In the genomic region with DNA sequence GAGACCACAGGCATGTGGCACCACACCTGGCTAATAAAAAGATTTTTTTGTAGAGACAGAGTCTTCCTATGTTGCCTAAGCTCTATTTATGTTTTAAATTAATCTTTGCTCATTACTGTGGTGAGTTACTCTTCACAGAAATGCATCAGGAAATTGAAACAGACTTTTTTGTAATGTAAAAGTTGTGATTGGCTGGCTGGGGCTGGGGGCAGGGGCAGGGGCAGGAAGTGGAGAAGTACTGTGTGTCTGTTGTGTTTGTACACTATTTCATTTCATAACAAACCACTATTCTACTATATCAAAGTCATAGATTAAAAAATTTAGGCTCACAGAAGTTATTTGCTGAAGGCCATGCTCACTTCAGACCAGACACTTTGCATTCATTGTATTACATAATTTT, we compare ENCODE assay signal across 15 cellular contexts. TPM values are rescaled to one million over a fixed set of nuclear protein-coding genes. Genes with fewer than 3 reads are reported as not detected.
DNase-seq lines count a peak whose midpoint lies in the region; ATAC-seq and TF ChIP-seq lines count a peak whose summit lies in the region.
"Had no signal": no experiment of that assay in that cellular context is flagged by ENCODE, and none has a peak within 500 bp of the region (broad histone marks: within the 10 kb centered on the region; RNA-seq: fewer than 3 reads in every experiment).

No MANE protein-coding gene starts in this region.

- no peaks in the 10 kb centered on the region for H3K27me3 ChIP-seq in upper lobe of right lung
- no peaks in the 10 kb centered on the region for H3K27me3 ChIP-seq in esophagus squamous epithelium
- H3K27me3 ChIP-seq: dorsolateral prefrontal cortex had no signal

- no peaks in the 10 kb centered on the region for H4K20me1 ChIP-seq in OCI-LY7 (ENCODE audit: insufficient read depth, low read length)

- H3K4me3 Mint-ChIP-seq in activated naive CD8-positive, alpha-beta T cell treated with anti-CD3 and anti-CD28 coated beads for 36 hours = no peak overlapping the region
- H3K4me3 Mint-ChIP-seq: HFFc6 had no signal

- intact Hi-C loops in OCI-LY7 (cut with micrococcal nuclease; ENCODE audit: unreplicated experiment) (no loop called here), upper lobe of right lung (cut with DNase I) (loop anchor here (10.0 kb wide), 1 partner anchor 131 kb away; no protein-coding TSS in a partner anchor), esophagus squamous epithelium (cut with DNase I) (no loop called here)

- TF ChIP-seq POLR2A in esophagus squamous epithelium (IDR thresholded peaks at IDR 0.05) = no peak

- CTCF ChIA-PET in OCI-LY7 (lab: Charles Lee; ENCODE audit: unreplicated experiment) = no interaction called here

- H3K36me3 Mint-ChIP-seq in activated naive CD8-positive, alpha-beta T cell treated with anti-CD3 and anti-CD28 coated beads for 36 hours = peaks cover 2% of the 10 kb centered on the region

- TF ChIP-seq CTCF in OCI-LY7 (conservative IDR thresholded peaks at IDR 0.05; ENCODE audit: low read length) = no peak
- no peak for TF ChIP-seq CTCF in upper lobe of right lung (IDR thresholded peaks at IDR 0.05)
- TF ChIP-seq CTCF in esophagus squamous epithelium (IDR thresholded peaks at IDR 0.05) = no peak

- no peaks in the 10 kb centered on the region for H3K9me3 Mint-ChIP-seq in activated naive CD8-positive, alpha-beta T cell treated with anti-CD3 and anti-CD28 coated beads for 36 hours
- H3K9me3 Mint-ChIP-seq: HFFc6 had no signal

- H3K27ac Mint-ChIP-seq in activated naive CD8-positive, alpha-beta T cell treated with anti-CD3 and anti-CD28 coated beads for 36 hours = peak overlapping the region; percentile 18
- H3K27ac Mint-ChIP-seq: HFFc6 had no signal

- H2AFZ ChIP-seq in OCI-LY7 (ENCODE audit: low read length) = peak overlapping the region; percentile 98

- POLR2A ChIA-PET in OCI-LY7 (lab: Charles Lee) = interaction anchor here (0.5 to 1.3 kb wide), 5 partner anchors 12 to 291 kb away, joined by 3 to 4 read pairs (median 3); a partner anchor contains a TSS

- H3K4me3 ChIP-seq in OCI-LY7 (ENCODE audit: low read depth, low read length, poor library complexity, severe bottlenecking) (no peak overlapping the region), upper lobe of right lung (no peak overlapping the region), esophagus squamous epithelium (no peak overlapping the region)
- H3K4me3 ChIP-seq: dorsolateral prefrontal cortex had no signal

- H3K4me2 ChIP-seq in OCI-LY7 (ENCODE audit: low read length) = no peak overlapping the region; the same call in 1 of the 2 replicates

- no peak overlapping the region for H3K27ac ChIP-seq in OCI-LY7 (ENCODE audit: low read depth, low read length, poor library complexity, severe bottlenecking)
- peak overlapping the region; percentile 49 for H3K27ac ChIP-seq in upper lobe of right lung
- no peak overlapping the region for H3K27ac ChIP-seq in esophagus squamous epithelium
- H3K27ac ChIP-seq: dorsolateral prefrontal cortex had no signal

- H3K36me3 ChIP-seq in OCI-LY7 (ENCODE audit: insufficient read depth, low read length) (no peaks in the 10 kb centered on the region), upper lobe of right lung (no peaks in the 10 kb centered on the region), esophagus squamous epithelium (no peaks in the 10 kb centered on the region)

- no peaks in the 10 kb centered on the region for H3K79me2 ChIP-seq in OCI-LY7 (ENCODE audit: insufficient read depth, low read depth, low read length)

- no peaks in the 10 kb centered on the region for H3K27me3 Mint-ChIP-seq in activated naive CD8-positive, alpha-beta T cell treated with anti-CD3 and anti-CD28 coated beads for 36 hours

- H3K9me2 ChIP-seq in OCI-LY7 (ENCODE audit: insufficient read depth, low read length) = no peaks in the 10 kb centered on the region

- no TSS peak for BruUV-seq in OCI-LY7 (replicated peaks; lab: Mats Ljungman, UMichigan)

- H3K9me3 ChIP-seq in OCI-LY7 (ENCODE audit: low read length) (no peaks in the 10 kb centered on the region), upper lobe of right lung (no peaks in the 10 kb centered on the region), esophagus squamous epithelium (no peaks in the 10 kb centered on the region)

- H3K4me1 Mint-ChIP-seq in activated naive CD8-positive, alpha-beta T cell treated with anti-CD3 and anti-CD28 coated beads for 36 hours = peaks cover 6% of the 10 kb centered on the region

- ATAC-seq in upper lobe of right lung = no peak

- H3K4me1 ChIP-seq in OCI-LY7 (ENCODE audit: insufficient read depth, low read length, poor library complexity, severe bottlenecking) = peaks cover 13% of the 10 kb centered on the region
- H3K4me1 ChIP-seq in upper lobe of right lung = no peaks in the 10 kb centered on the region
- no peaks in the 10 kb centered on the region for H3K4me1 ChIP-seq in esophagus squamous epithelium

- peak; percentile 13 for DNase-seq in stimulated activated CD4-positive, alpha-beta T cell treated with anti-CD3 and anti-CD28 coated beads, Interleukin-2, amount 100 ng/mL, for 4 hours (ENCODE audit: low read depth)
- no peak for DNase-seq in stimulated activated CD4-positive, alpha-beta T cell treated with anti-CD3 and anti-CD28 coated beads, Interleukin-4, amount 100 ng/mL, for 24 hours
- DNase-seq in OCI-LY7 (ENCODE audit: low spot score) = no peak
- no peak for DNase-seq in activated naive CD8-positive, alpha-beta T cell treated with anti-CD3 and anti-CD28 coated beads for 36 hours
- DNase-seq in upper lobe of right lung = no peak
- no peak for DNase-seq in foreskin melanocyte
- DNase-seq in esophagus squamous epithelium (lab: John Stamatoyannopoulos, UW) = no peak
- DNase-seq: AML-193; dorsolateral prefrontal cortex; GDM1; HFFc6; NCI-H1105; NCI-H2081 treated with DMSO at 0.1 percent for 48 hours; NK-92 treated with Interleukin-12 subunit alpha and Interleukin-12 subunit beta, amount 100 ng/mL, for 24 hours; RPMI8226 had no signal

RNA-seq across cellular contexts. Expression of a gene that starts 19.1 kb away (rescaled TPM):
- 17.7 and 24.4 TPM in 2 replicates for total RNA-seq in OCI-LY7 (2014; rRNA removed; shearing (Covaris generic))
- total RNA-seq in OCI-LY7 (2022) = 26.5 and 28.4 TPM in 2 replicates
- 10 to 100 TPM; 18.5 TPM for total RNA-seq in activated naive CD8-positive, alpha-beta T cell treated with anti-CD3 and anti-CD28 coated beads for 36 hours
- 12.0 TPM for total RNA-seq in upper lobe of right lung
- 1 to 10 TPM; 3.1 to 9.0 (median 6.1) TPM for total RNA-seq in esophagus squamous epithelium

RNA-seq across cellular contexts. Expression of a gene that starts 31.9 kb away (rescaled TPM):
- 0.41 TPM in 1 of 2 replicates, not detected in the other for total RNA-seq in OCI-LY7 (2014; rRNA removed; shearing (Covaris generic))
- total RNA-seq in OCI-LY7 (2022) (not detected in 2 replicates), upper lobe of right lung (8.3 TPM), esophagus squamous epithelium (1 to 10 TPM; 3.3 to 7.2 (median 4.2) TPM)
- total RNA-seq in activated naive CD8-positive, alpha-beta T cell treated with anti-CD3 and anti-CD28 coated beads for 36 hours = 1 to 10 TPM; 2.5 to 2.8 TPM

RNA-seq across cellular contexts. Expression of a gene that starts 48.1 kb away (rescaled TPM):
- 38.1 and 41.4 TPM in 2 replicates for total RNA-seq in OCI-LY7 (2014; rRNA removed; shearing (Covaris generic))
- total RNA-seq in OCI-LY7 (2022) (98.1 and 104 TPM in 2 replicates), upper lobe of right lung (30.0 TPM), esophagus squamous epithelium (10 to 100 TPM; 18.4 to 24.6 (median 22.5) TPM)
- 10 to 100 TPM; 85.5 to 86.8 TPM for total RNA-seq in activated naive CD8-positive, alpha-beta T cell treated with anti-CD3 and anti-CD28 coated beads for 36 hours

RNA-seq across cellular contexts. Expression of a gene that starts 48.4 kb away (rescaled TPM):
- total RNA-seq in OCI-LY7 (2014; rRNA removed; shearing (Covaris generic)) = 63.3 and 67.1 TPM in 2 replicates
- 66.3 and 70.4 TPM in 2 replicates for total RNA-seq in OCI-LY7 (2022)
- total RNA-seq in activated naive CD8-positive, alpha-beta T cell treated with anti-CD3 and anti-CD28 coated beads for 36 hours = 10 to 100 TPM; 11.4 to 11.9 TPM
- 16.9 TPM for total RNA-seq in upper lobe of right lung
- 10 to 100 TPM in 2 of 4 donors, 1 to 10 TPM in 2; 5.0 to 19.8 (median 12.4) TPM for total RNA-seq in esophagus squamous epithelium
